In the genomic region with DNA sequence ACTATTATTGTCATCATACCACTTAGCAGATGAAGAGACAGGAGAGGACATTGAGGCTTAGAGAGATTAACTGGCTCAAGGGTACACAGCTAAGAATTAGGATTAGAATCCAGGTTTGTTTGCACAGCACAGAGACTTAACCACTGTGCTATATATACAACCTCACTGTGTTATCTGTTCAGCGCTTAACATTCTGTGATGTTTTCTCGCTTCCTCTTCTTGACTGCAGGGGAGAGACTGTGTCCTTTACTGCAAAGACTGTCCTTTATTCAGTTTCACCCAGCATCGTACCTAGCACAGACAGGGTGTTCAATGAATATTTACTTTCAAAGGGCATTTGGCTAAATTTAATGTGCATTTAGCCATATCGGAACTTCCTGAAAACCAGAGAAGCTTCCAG, we compare ENCODE assay signal across 12 cellular contexts.
DNase-seq lines count a peak whose midpoint lies in the region; ATAC-seq lines count a peak whose summit lies in the region.
"Had no signal": no experiment of that assay in that cellular context is flagged by ENCODE, and none has a peak within 500 bp of the region (broad histone marks: within the 10 kb centered on the region; RNA-seq: fewer than 3 reads in every experiment).

No MANE protein-coding gene starts in this region.

- DNase-seq in SIG-M5 (lab: John Stamatoyannopoulos, UW) (peak; percentile 2), D341Med (ENCODE audit: low spot score) (no peak), DMS53 (lab: John Stamatoyannopoulos, UW) (no peak), NCI-H774 (lab: John Stamatoyannopoulos, UW) (no peak)
- DNase-seq in activated CD4-positive, alpha-beta T cell treated with anti-CD3 and anti-CD28 coated beads for 48 hours, result no peak
- DNase-seq: anterior cingulate cortex, KBM-7, NCI-H345 had no signal

- ATAC-seq in GM18867 (IDR thresholded peaks at IDR 0.05; ENCODE audit: unreplicated experiment), result peak; percentile 100
- ATAC-seq in GM21515 (IDR thresholded peaks at IDR 0.05; ENCODE audit: unreplicated experiment), result peak; percentile 95
- ATAC-seq in HG03108 (IDR thresholded peaks at IDR 0.05; ENCODE audit: unreplicated experiment), result peak; percentile 80
- ATAC-seq: stimulated activated effector memory CD8-positive, alpha-beta T cell treated with anti-CD3 and anti-CD28 coated beads, Interleukin-12 subunit alpha, Interleukin-12 subunit beta, amount 100 ng/mL, for 72 hours had no signal
